ENCODE assay signal across 8 cellular contexts in the genomic region with DNA sequence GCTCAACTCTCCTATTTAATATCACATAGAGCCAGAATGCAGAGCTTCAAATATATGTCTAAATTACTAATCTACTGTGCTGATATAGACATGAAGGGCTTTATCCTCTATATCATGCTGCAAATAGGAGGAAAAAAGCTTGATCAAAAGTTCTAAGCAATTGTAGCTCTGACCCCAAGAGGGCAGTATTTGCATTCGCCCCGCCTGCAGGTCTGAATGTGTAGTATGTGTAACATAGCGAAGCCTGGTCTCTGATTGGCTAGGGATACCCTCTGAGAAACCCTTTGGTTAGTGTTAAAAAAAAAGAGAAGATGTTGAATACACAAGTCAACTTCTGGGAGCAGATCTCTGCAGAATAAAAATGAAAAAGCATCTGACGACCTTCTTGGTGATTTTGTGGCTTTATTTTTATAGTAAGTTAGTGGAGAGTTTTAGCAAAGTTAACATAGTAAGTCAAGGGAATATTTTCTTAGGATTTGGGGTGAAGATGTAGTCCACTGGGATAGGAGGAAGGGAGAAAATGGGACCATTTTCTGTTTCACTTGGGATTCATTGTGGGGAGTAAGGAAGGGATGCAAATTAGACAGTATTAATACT.
A peak's percentile ranks its signal among the peaks of the same experiment; 100 is the strongest.
DNase-seq lines count a peak whose midpoint lies in the region; ATAC-seq and TF ChIP-seq lines count a peak whose summit lies in the region.

No MANE protein-coding gene starts in this region.

- H3K27me3 ChIP-seq in left ventricle myocardium inferior (ENCODE audit: low read depth) = peaks cover 11% of the 10 kb centered on the region
- no peaks in the 10 kb centered on the region for H3K27me3 ChIP-seq in OCI-LY1 (ENCODE audit: insufficient read depth, low read length)

- H3K9me3 ChIP-seq in left ventricle myocardium inferior (replicated peaks) (no peaks in the 10 kb centered on the region), OCI-LY1 (ENCODE audit: low read length) (no peaks in the 10 kb centered on the region)

- H3K4me2 ChIP-seq in OCI-LY1 (ENCODE audit: low read length) = no peak overlapping the region

- H3K27ac Mint-ChIP-seq in activated T-cell treated with anti-CD3 and anti-CD28 coated beads, Interleukin-2, amount 50 U/mL, for 72 hours = peak overlapping the region; percentile 85

- H3K36me3 ChIP-seq in left ventricle myocardium inferior (no peaks in the 10 kb centered on the region), OCI-LY1 (ENCODE audit: insufficient read depth, low read length) (no peaks in the 10 kb centered on the region)

- peak; percentile 95 to 98 for ATAC-seq in activated T-cell treated with anti-CD3 and anti-CD28 coated beads, Interleukin-2, amount 50 U/mL, for 72 hours (replicated peaks in 1 of 2)

- H3K27ac ChIP-seq in left ventricle myocardium inferior (replicated peaks) (no peak overlapping the region), OCI-LY1 (ENCODE audit: low read depth, low read length, poor library complexity, severe bottlenecking) (no peak overlapping the region)

- peaks cover 46% of the 10 kb centered on the region for H3K27me3 Mint-ChIP-seq in activated T-cell treated with anti-CD3 and anti-CD28 coated beads, Interleukin-2, amount 50 U/mL, for 72 hours (ENCODE audit: low read depth)

- no peaks in the 10 kb centered on the region for H4K20me1 ChIP-seq in OCI-LY1 (ENCODE audit: insufficient read depth, low read length)

- peak overlapping the region; percentile 71 to 92 for H3K4me3 Mint-ChIP-seq in activated T-cell treated with anti-CD3 and anti-CD28 coated beads, Interleukin-2, amount 50 U/mL, for 72 hours

- peak; percentile 13 for TF ChIP-seq CTCF in left ventricle myocardium inferior (IDR thresholded peaks at IDR 0.05; ENCODE audit: borderline replicate concordance)
- peak; percentile 68 for TF ChIP-seq CTCF in OCI-LY1 (IDR thresholded peaks at IDR 0.05; ENCODE audit: low read length)

- no peaks in the 10 kb centered on the region for H3K79me2 ChIP-seq in OCI-LY1 (ENCODE audit: insufficient read depth, low read length)

- peaks cover 7% of the 10 kb centered on the region for H3K4me1 Mint-ChIP-seq in activated T-cell treated with anti-CD3 and anti-CD28 coated beads, Interleukin-2, amount 50 U/mL, for 72 hours (ENCODE audit: low read depth)

- no peaks in the 10 kb centered on the region for H3K4me1 ChIP-seq in left ventricle myocardium inferior
- H3K4me1 ChIP-seq in OCI-LY1 (ENCODE audit: insufficient read depth, low read length, severe bottlenecking) = no peaks in the 10 kb centered on the region

- no peak overlapping the region for H3K4me3 ChIP-seq in left ventricle myocardium inferior
- no peak overlapping the region for H3K4me3 ChIP-seq in OCI-LY1 (ENCODE audit: low read depth, low read length, poor library complexity, severe bottlenecking)

- H3K9me2 ChIP-seq in OCI-LY1 (ENCODE audit: low read depth, low read length) = no peaks in the 10 kb centered on the region

- DNase-seq in left ventricle myocardium inferior (no peak), cardiac septum (ENCODE audit: low spot score) (no peak), kidney glomerular epithelial cell (lab: John Stamatoyannopoulos, UW) (peak; percentile 16), NCI-H187 (lab: John Stamatoyannopoulos, UW) (no peak), GF-D8 (lab: John Stamatoyannopoulos, UW) (no peak), C1 segment of cervical spinal cord (lab: John Stamatoyannopoulos, UW) (no peak)
- DNase-seq in activated T-cell treated with anti-CD3 and anti-CD28 coated beads, Interleukin-2, amount 50 U/mL, for 72 hours = peak; percentile 42 to 58

- H3K36me3 Mint-ChIP-seq in activated T-cell treated with anti-CD3 and anti-CD28 coated beads, Interleukin-2, amount 50 U/mL, for 72 hours (ENCODE audit: insufficient read depth in 2 of 2) = no peaks in the 10 kb centered on the region

- no peaks in the 10 kb centered on the region for H3F3A ChIP-seq in OCI-LY1 (ENCODE audit: insufficient read depth, low read length)

- intact Hi-C loops in left ventricle myocardium inferior (cut with micrococcal nuclease) (no loop called here), cardiac septum (cut with DNase I) (no loop called here)

- no peaks in the 10 kb centered on the region for H3K9me3 Mint-ChIP-seq in activated T-cell treated with anti-CD3 and anti-CD28 coated beads, Interleukin-2, amount 50 U/mL, for 72 hours

- H3K9ac ChIP-seq in OCI-LY1 (ENCODE audit: low read length) = no peak overlapping the region

- no peak overlapping the region for H2AFZ ChIP-seq in OCI-LY1 (ENCODE audit: low read length)

Comparison
In these comparisons a context has a peak if more than half of its experiments do, and no peak if none do; other contexts are left out.
1. DNase-seq: peak in activated T-cell treated with anti-CD3 and anti-CD28 coated beads, Interleukin-2, amount 50 U/mL, for 72 hours (2 of 2) and kidney glomerular epithelial cell (single experiment); none in left ventricle myocardium inferior (single experiment), cardiac septum (single experiment), NCI-H187 (0 of 2), GF-D8 (single experiment) and C1 segment of cervical spinal cord (0 of 14).